In genomic region chr6:145254649-145255401, GRCh38 we compare ENCODE assay signal across 21 cellular contexts.
DNase-seq lines count a peak whose midpoint lies in the region; ATAC-seq, FAIRE-seq and TF ChIP-seq lines count a peak whose summit lies in the region.
"Had no signal": no experiment of that assay in that cellular context is flagged by ENCODE, and none has a peak within 500 bp of the region (broad histone marks: within the 10 kb centered on the region; RNA-seq: fewer than 3 reads in every experiment).

No MANE protein-coding gene starts in this region.

- H3K79me2 ChIP-seq in HepG2 (ENCODE audit: insufficient read depth, low read length), result no peaks in the 10 kb centered on the region
- H3K79me2 ChIP-seq in H1 (ENCODE audit: control insufficient read depth in 1 of 2, insufficient read depth in 2 of 2, low read length in 2 of 2), result no peaks in the 10 kb centered on the region

- BruUV-seq in HepG2 (replicated peaks; lab: Mats Ljungman, UMichigan), result no TSS peak

- H3K9me3 ChIP-seq in HepG2 (ENCODE audit: low read length), result no peaks in the 10 kb centered on the region
- H3K9me3 ChIP-seq in right lobe of liver, result no peaks in the 10 kb centered on the region
- no peaks in the 10 kb centered on the region for H3K9me3 ChIP-seq in H1 (ENCODE audit: insufficient read depth in 2 of 2, low read depth in 1 of 2, low read length in 1 of 2)
- H3K9me3 ChIP-seq in MG63, result no peaks in the 10 kb centered on the region
- H3K9me3 ChIP-seq: Caco-2 had no signal

- no peak overlapping the region for H4K8ac ChIP-seq in H1 (ENCODE audit: extremely low read depth, insufficient read depth, low read length)

- H3K4me3 Mint-ChIP-seq in stimulated activated memory B cell treated with anti-CD40 and anti-IgM and Interleukin-4, amounts not matched to agents 10 μg/mL and 1 μg/mL and 100 μg/mL, for 72 hours, result no peak overlapping the region
- H3K4me3 Mint-ChIP-seq: B cell; CD4-positive, CD25-positive, alpha-beta regulatory T cell; CD8-positive, alpha-beta T cell had no signal

- peaks cover 4% of the 10 kb centered on the region for H3K9me3 Mint-ChIP-seq in stimulated activated memory B cell treated with anti-CD40 and anti-IgM and Interleukin-4, amounts not matched to agents 10 μg/mL and 1 μg/mL and 100 μg/mL, for 72 hours
- H3K9me3 Mint-ChIP-seq: CD8-positive, alpha-beta T cell had no signal

- 20% methylated on average over 5 of the region's 5 CpGs for WGBS in HepG2 (ENCODE audit: low lambda C conversion rate)
- WGBS in right lobe of liver (ENCODE audit: insufficient coverage, low coverage, low lambda C conversion rate, missing lambda C conversion rate), result 88% methylated on average over 2 of the region's 5 CpGs
- WGBS in H1 (ENCODE audit: extremely low coverage in 1 of 2, insufficient coverage in 1 of 2, insufficient read length in 1 of 2, insufficient replicate concordance in 2 of 2, low coverage in 1 of 2, low lambda C conversion rate in 2 of 2, missing lambda C conversion rate in 1 of 2), 2 experiments, result 78% methylated on average over 5 of the region's 5 CpGs; no CpG with 5 or more reads in 1 of the 2 experiments

- no peak for TF ChIP-seq CTCF in HepG2 (CRISPR knock-in tag; IDR thresholded peaks at IDR 0.05)
- TF ChIP-seq CTCF in right lobe of liver (IDR thresholded peaks at IDR 0.05), result no peak
- TF ChIP-seq CTCF in H1 (IDR thresholded peaks at IDR 0.05; ENCODE audit: control extremely low read depth in 1 of 3, insufficient read depth in 1 of 3, low read depth in 1 of 3, low read length in 3 of 3), result no peak

- H3K27ac Mint-ChIP-seq in stimulated activated memory B cell treated with anti-CD40 and anti-IgM and Interleukin-4, amounts not matched to agents 10 μg/mL and 1 μg/mL and 100 μg/mL, for 72 hours, result no peak overlapping the region
- H3K27ac Mint-ChIP-seq: B cell; CD4-positive, CD25-positive, alpha-beta regulatory T cell; CD8-positive, alpha-beta T cell had no signal

- no peaks in the 10 kb centered on the region for H3K27me3 Mint-ChIP-seq in stimulated activated memory B cell treated with anti-CD40 and anti-IgM and Interleukin-4, amounts not matched to agents 10 μg/mL and 1 μg/mL and 100 μg/mL, for 72 hours
- H3K27me3 Mint-ChIP-seq: B cell; CD4-positive, CD25-positive, alpha-beta regulatory T cell had no signal

- H3K23me2 ChIP-seq in H1 (ENCODE audit: low read depth, low read length), result no peaks in the 10 kb centered on the region

- H2AFZ ChIP-seq in HepG2 (ENCODE audit: low read length) (no peak overlapping the region), H1 (ENCODE audit: low read length) (0 out of 2 replicates have a peak overlapping the region, but pooled peaks have one; percentile 14)

- CTCF ChIA-PET in HepG2 (lab: Yijun Ruan, JAX; ENCODE audit: low intra/inter-chr PET ratio, low total read pairs) (no interaction called here), H1 (lab: Charles Lee; ENCODE audit: partially characterized antibody) (interaction anchor here (1.3 kb wide), 1 partner anchor 66 kb away, joined by 3 read pairs; no protein-coding TSS in a partner anchor)

- H3K36me3 ChIP-seq in HepG2 (replicated peaks in 1 of 2; ENCODE audit: control insufficient read depth in 1 of 2, insufficient read depth in 2 of 2, low read length in 2 of 2) (no peaks in the 10 kb centered on the region), right lobe of liver (no peaks in the 10 kb centered on the region), H1 (ENCODE audit: control insufficient read depth in 2 of 4, insufficient read depth in 4 of 4, low read length in 3 of 4) (no peaks in the 10 kb centered on the region), MG63 (no peaks in the 10 kb centered on the region)
- H3K36me3 ChIP-seq: BLaER1 had no signal

- no peak overlapping the region for H4K91ac ChIP-seq in H1 (replicated peaks; ENCODE audit: insufficient read length, low read length)

- no peaks in the 10 kb centered on the region for H3K79me1 ChIP-seq in H1 (ENCODE audit: low read depth, low read length)

- in situ Hi-C loops in HepG2 (cut with HindIII; ENCODE audit: extremely low pct_ligation_motif_present, low pct_unique_long_range_greater_than_20kb), result no loop called here

- H2BK12ac ChIP-seq in H1 (ENCODE audit: low read depth, low read length), result no peak overlapping the region

- H3K9ac ChIP-seq in HepG2 (ENCODE audit: insufficient read depth, low read depth, low read length) (no peak overlapping the region), H1 (replicated peaks in 1 of 4; ENCODE audit: extremely low read depth in 1 of 4, low read depth in 3 of 4, low read length in 3 of 4) (no peak overlapping the region)
- H3K9ac ChIP-seq: BLaER1 had no signal

- POLR2A ChIA-PET in HepG2 (lab: Yijun Ruan, JAX) (no interaction called here), H1 (lab: Charles Lee; ENCODE audit: partially characterized antibody) (no interaction called here)

- no peak for TF ChIP-seq EP300 in HepG2 (IDR thresholded peaks at IDR 0.05; ENCODE audit: low read depth in 2 of 2, low read length in 2 of 2)
- TF ChIP-seq EP300 in HepG2 (CRISPR knock-in tag; IDR thresholded peaks at IDR 0.05; ENCODE audit: borderline replicate concordance), result no peak
- no peak for TF ChIP-seq EP300 in H1 (IDR thresholded peaks at IDR 0.05; ENCODE audit: borderline replicate concordance in 1 of 2, low read depth in 2 of 2, low read length in 2 of 2)

- no peak overlapping the region for H3K18ac ChIP-seq in H1 (ENCODE audit: extremely low read depth, low read length)

- H3K56ac ChIP-seq in H1 (replicated peaks; ENCODE audit: insufficient read length, low read depth, low read length), result no peak overlapping the region

- no peak overlapping the region for H3K27ac ChIP-seq in HepG2 (ENCODE audit: extremely low read length, insufficient read depth, low read length)
- H3K27ac ChIP-seq in right lobe of liver, result no peak overlapping the region
- no peak overlapping the region for H3K27ac ChIP-seq in H1 (ENCODE audit: low read depth, low read length)
- H3K27ac ChIP-seq: 22Rv1, BLaER1, C4-2B had no signal

- no peaks in the 10 kb centered on the region for H3K4me1 Mint-ChIP-seq in stimulated activated memory B cell treated with anti-CD40 and anti-IgM and Interleukin-4, amounts not matched to agents 10 μg/mL and 1 μg/mL and 100 μg/mL, for 72 hours
- H3K4me1 Mint-ChIP-seq: B cell; CD4-positive, CD25-positive, alpha-beta regulatory T cell had no signal

- FAIRE-seq in HepG2 (lab: Jason Lieb, UNC) (no peak), H1 (lab: Jason Lieb, UNC) (no peak)
- FAIRE-seq: A204.1, G401.6, GM12892 had no signal

- no peak overlapping the region for H3K14ac ChIP-seq in H1 (ENCODE audit: insufficient read length)

- H3K36me3 Mint-ChIP-seq in stimulated activated memory B cell treated with anti-CD40 and anti-IgM and Interleukin-4, amounts not matched to agents 10 μg/mL and 1 μg/mL and 100 μg/mL, for 72 hours, result no peaks in the 10 kb centered on the region
- H3K36me3 Mint-ChIP-seq: CD4-positive, CD25-positive, alpha-beta regulatory T cell; CD8-positive, alpha-beta T cell had no signal

- H3K27me3 ChIP-seq in HepG2 (ENCODE audit: control insufficient read depth in 1 of 2, insufficient read depth in 2 of 2, low read length in 2 of 2) (no peaks in the 10 kb centered on the region), right lobe of liver (no peaks in the 10 kb centered on the region), H1 (replicated peaks in 1 of 4; ENCODE audit: control insufficient read depth in 3 of 4, extremely low read depth in 1 of 4, insufficient read depth in 3 of 4, low read length in 3 of 4) (no peaks in the 10 kb centered on the region), MG63 (no peaks in the 10 kb centered on the region)
- H3K27me3 ChIP-seq: BLaER1 had no signal

- H2BK20ac ChIP-seq in H1 (ENCODE audit: low read length), result no peak overlapping the region

- H3K4me2 ChIP-seq in HepG2 (ENCODE audit: low read depth, low read length) (no peak overlapping the region), H1 (ENCODE audit: insufficient read depth in 1 of 2, low read depth in 2 of 2, low read length in 2 of 2) (no peak overlapping the region)
- H3K4me2 ChIP-seq: BLaER1 had no signal

- TF ChIP-seq RAD21 in HepG2 (CRISPR knock-in tag; IDR thresholded peaks at IDR 0.05) (no peak), H1 (IDR thresholded peaks at IDR 0.05 in 1 of 2, conservative IDR thresholded peaks at IDR 0.05 in 1 of 2; ENCODE audit: low read depth in 2 of 2, low read length in 2 of 2) (no peak)

- H2BK15ac ChIP-seq in H1 (ENCODE audit: low read length), result no peak overlapping the region

- intact Hi-C loops in HepG2 (cut with micrococcal nuclease; ENCODE audit: unreplicated experiment), result no loop called here
- intact Hi-C loops in right lobe of liver (cut with DNase I), result no loop called here

- no peak overlapping the region for H2BK120ac ChIP-seq in H1 (replicated peaks; ENCODE audit: low read depth, low read length)

- H4K5ac ChIP-seq in H1 (ENCODE audit: insufficient read length, low read depth, low read length), result no peak overlapping the region

- H3K4me3 ChIP-seq in HepG2 (replicated peaks in 1 of 3; ENCODE audit: insufficient read depth in 1 of 3, low read depth in 2 of 3, low read length in 3 of 3) (no peak overlapping the region), right lobe of liver (no peak overlapping the region), H1 (ENCODE audit: extremely low read depth in 1 of 4, insufficient read depth in 2 of 4, low read depth in 3 of 4, low read length in 4 of 4) (no peak overlapping the region), MG63 (no peak overlapping the region)
- H3K4me3 ChIP-seq: BLaER1 had no signal

- H2BK5ac ChIP-seq in H1 (ENCODE audit: low read depth, low read length), result no peak overlapping the region; the same call in 1 of the 2 replicates

- H4K20me1 ChIP-seq in HepG2 (ENCODE audit: insufficient read depth, low read length) (no peaks in the 10 kb centered on the region), H1 (replicated peaks in 1 of 2; ENCODE audit: control insufficient read depth in 1 of 2, insufficient read depth in 2 of 2, low read length in 2 of 2) (no peaks in the 10 kb centered on the region)
- H4K20me1 ChIP-seq: BLaER1 had no signal

- TF ChIP-seq POLR2A in HepG2 (IDR thresholded peaks at IDR 0.05; ENCODE audit: insufficient read depth in 1 of 2, low read depth in 2 of 2, low read length in 2 of 2), result no peak
- no peak for TF ChIP-seq POLR2A in right lobe of liver (IDR thresholded peaks at IDR 0.05)
- no peak for TF ChIP-seq POLR2A in H1 (IDR thresholded peaks at IDR 0.05; ENCODE audit: control extremely low read depth in 1 of 2, low read depth in 2 of 2, low read length in 2 of 2)

- DNase-seq in HepG2 (ENCODE audit: low spot score), result no peak
- DNase-seq in right lobe of liver, result no peak
- DNase-seq in H1 (ENCODE audit: low read depth in 1 of 2, low spot score in 2 of 2), result no peak
- DNase-seq in amniotic stem cell (lab: John Stamatoyannopoulos, UW), result no peak
- no peak for DNase-seq in MG63
- DNase-seq: Caco-2; CD4-positive, CD25-positive, alpha-beta regulatory T cell; CD8-positive, alpha-beta T cell; DMS153; DND-41; GOT3; H7; HCEC 1CT had no signal

- H3K4me1 ChIP-seq in HepG2 (ENCODE audit: insufficient read depth, low read length) (peaks cover 23% of the 10 kb centered on the region), right lobe of liver (no peaks in the 10 kb centered on the region), H1 (replicated peaks in 1 of 4; ENCODE audit: control insufficient read depth in 3 of 4, insufficient read depth in 4 of 4, low read length in 3 of 4) (0 out of 7 replicates have a peak, but pooled peaks cover 0 to 3% (median 0%) of the 10 kb centered on the region in 4 experiments)
- H3K4me1 ChIP-seq: BLaER1, Caco-2 had no signal

- no peak overlapping the region; the same call in 1 of the 2 replicates for H2AK5ac ChIP-seq in H1 (ENCODE audit: low read depth, low read length)

- no peak overlapping the region for H3K23ac ChIP-seq in H1 (ENCODE audit: insufficient read length)

- no peak overlapping the region for H3K4ac ChIP-seq in H1 (replicated peaks; ENCODE audit: insufficient read length, low read depth, low read length)

- ATAC-seq in HepG2 (peak; percentile 56; the same call in 2 of the 3 replicates), right lobe of liver (no peak)
- ATAC-seq in stimulated activated memory B cell treated with anti-CD40 and anti-IgM and Interleukin-4, amounts not matched to agents 10 μg/mL and 1 μg/mL and 100 μg/mL, for 72 hours, result peak; percentile 9
- ATAC-seq: CD8-positive, alpha-beta T cell had no signal

Comparison
In these comparisons a context has a peak if more than half of its experiments do, and no peak if none do; other contexts are left out.
1. ATAC-seq: peak in HepG2 (single experiment) and stimulated activated memory B cell treated with anti-CD40 and anti-IgM and Interleukin-4, amounts not matched to agents 10 μg/mL and 1 μg/mL and 100 μg/mL, for 72 hours (single experiment); none in right lobe of liver (0 of 4).